In genomic region chr4:24279492-24279891, GRCh38 we compare ENCODE assay signal across 1 cellular context.
TF ChIP-seq lines count a peak whose summit lies in the region.

No MANE protein-coding gene starts in this region.

TF ChIP-seq in HepG2, 621 proteins besides CTCF, POLR2A, EP300 and RAD21 (continued from another document):
- TF ChIP-seq ZNF570 (CRISPR knock-in tag; IDR thresholded peaks at IDR 0.05; ENCODE audit: borderline replicate concordance): no peak
- no peak for TF ChIP-seq NR2F1 (CRISPR knock-in tag; IDR thresholded peaks at IDR 0.05)
